ENCODE assay signal across 18 cellular contexts in genomic region chr4:54661156-54661555, GRCh38. TPM values are rescaled to one million over a fixed set of nuclear protein-coding genes. Genes with fewer than 3 reads are reported as not detected.
DNase-seq lines count a peak whose midpoint lies in the region; ATAC-seq, FAIRE-seq and TF ChIP-seq lines count a peak whose summit lies in the region.
"Had no signal": no experiment of that assay in that cellular context is flagged by ENCODE, and none has a peak within 500 bp of the region (broad histone marks: within the 10 kb centered on the region; RNA-seq: fewer than 3 reads in every experiment).

No MANE protein-coding gene starts in this region.

- no peaks in the 10 kb centered on the region for H3K27me3 ChIP-seq in A673 (replicated peaks; ENCODE audit: insufficient read depth, low read depth, low read length, poor library complexity)

- H3K36me3 ChIP-seq in A673 (ENCODE audit: insufficient read depth, low read length, poor library complexity, severe bottlenecking): no peaks in the 10 kb centered on the region

- H3K4me1 ChIP-seq in A673 (ENCODE audit: insufficient read depth, low read length, poor library complexity, severe bottlenecking): peaks cover 28% of the 10 kb centered on the region

- POLR2A ChIA-PET in A673 (lab: Charles Lee; ENCODE audit: low non-redundant PET): no interaction called here

- in situ Hi-C loops in astrocyte of the spinal cord (cut with HindIII; ENCODE audit: low sequenced_read_pairs): no loop called here

- no peaks in the 10 kb centered on the region for H3K9me3 ChIP-seq in A673 (ENCODE audit: low read depth, low read length, poor library complexity, severe bottlenecking)
- H3K9me3 ChIP-seq: A549 had no signal

- no peak for FAIRE-seq in frontal cortex (lab: Jason Lieb, UNC)
- FAIRE-seq: A549, colon had no signal

- peak; percentile 10 for DNase-seq in A673 (ENCODE audit: low spot score)
- peak; percentile 35 for DNase-seq in HPDE6-E6E7 (ENCODE audit: extremely low spot score)
- DNase-seq in astrocyte of the spinal cord (ENCODE audit: low read depth, low spot score): peak; percentile 58
- peak; percentile 36 for DNase-seq in fibroblast of villous mesenchyme (ENCODE audit: low read depth)
- no peak for DNase-seq in frontal cortex (ENCODE audit: low spot score in 2 of 2)
- DNase-seq: activated CD8-positive, alpha-beta memory T cell treated with anti-CD3 and anti-CD28 coated beads, Interleukin-2, amount 50 U/mL, for 48 hours; Calu3; midbrain; NCI-H1092; stimulated activated naive CD8-positive, alpha-beta T cell treated with anti-CD3 and anti-CD28 coated beads, Interleukin-15, amount 100 ng/mL, for 72 hours had no signal

- H3K27ac ChIP-seq in A673 (ENCODE audit: low read depth, low read length, poor library complexity, severe bottlenecking): no peak overlapping the region
- H3K27ac ChIP-seq: A549 had no signal

- BruUV-seq in A673 (replicated peaks; lab: Mats Ljungman, UMichigan): no TSS peak

- TF ChIP-seq CTCF in A673 (conservative IDR thresholded peaks at IDR 0.05; ENCODE audit: low read depth, low read length) (no peak), astrocyte of the spinal cord (IDR thresholded peaks at IDR 0.05; ENCODE audit: low read depth, low read length) (no peak), fibroblast of villous mesenchyme (IDR thresholded peaks at IDR 0.05; ENCODE audit: insufficient read depth, low read depth, low read length) (no peak)

- no peak overlapping the region for H3K4me3 ChIP-seq in A673 (ENCODE audit: low read depth, low read length, poor library complexity, severe bottlenecking)
- no peak overlapping the region for H3K4me3 ChIP-seq in astrocyte of the spinal cord (ENCODE audit: low read depth, low read length)
- H3K4me3 ChIP-seq in fibroblast of villous mesenchyme (ENCODE audit: low read depth, low read length): no peak overlapping the region
- H3K4me3 ChIP-seq: A549 had no signal

- intact Hi-C loops in A673 (cut with micrococcal nuclease; ENCODE audit: unreplicated experiment): no loop called here

- CTCF ChIA-PET in A673 (lab: Charles Lee): no interaction called here

- no peak for ATAC-seq in GM21529 (IDR thresholded peaks at IDR 0.05; ENCODE audit: unreplicated experiment)
- ATAC-seq in HG03571 (IDR thresholded peaks at IDR 0.05; ENCODE audit: unreplicated experiment): no peak
- ATAC-seq in GM18868 (IDR thresholded peaks at IDR 0.05; ENCODE audit: unreplicated experiment): no peak
- ATAC-seq: A549; activated CD4-positive, CD25-positive, alpha-beta regulatory T cell treated with anti-CD3 and anti-CD28 coated beads, Interleukin-2, amount 50 U/mL, for 24 hours; activated naive CD4-positive, alpha-beta T cell treated with anti-CD3 and anti-CD28 coated beads, Interleukin-2, amount 50 U/mL, for 72 hours; esophagus mucosa; stimulated activated naive CD8-positive, alpha-beta T cell treated with anti-CD3 and anti-CD28 coated beads, Interleukin-15, amount 100 ng/mL, for 72 hours had no signal

RNA-seq across cellular contexts. Expression of gene KIT, which starts 3.4 kb away (rescaled TPM):
- total RNA-seq in A673 (2021): 9.4 and 9.5 TPM in 2 replicates
- total RNA-seq in fibroblast of villous mesenchyme: 2.2 and 5.5 TPM in 2 replicates
- total RNA-seq in frontal cortex: 57.9 TPM
- total RNA-seq: Calu3 had no signal

Comparison
In these comparisons a context has a peak if more than half of its experiments do, and no peak if none do; other contexts are left out.
1. DNase-seq: peak in A673 (single experiment), HPDE6-E6E7 (single experiment), astrocyte of the spinal cord (single experiment) and fibroblast of villous mesenchyme (single experiment); none in frontal cortex (0 of 2).